In genomic region chr14:24263848-24264247, GRCh38 we compare ENCODE assay signal across 31 cellular contexts. TPM values are rescaled to one million over a fixed set of nuclear protein-coding genes. Genes with fewer than 3 reads are reported as not detected.
DNase-seq lines count a peak whose midpoint lies in the region; ATAC-seq, FAIRE-seq and TF ChIP-seq lines count a peak whose summit lies in the region.
"Had no signal": no experiment of that assay in that cellular context is flagged by ENCODE, and none has a peak within 500 bp of the region (broad histone marks: within the 10 kb centered on the region; RNA-seq: fewer than 3 reads in every experiment).

No MANE protein-coding gene starts in this region.

- H3K36me3 Mint-ChIP-seq in activated T-cell treated with anti-CD3 and anti-CD28 coated beads, Interleukin-2, amount 50 U/mL, for 4 hours (ENCODE audit: insufficient read depth): peaks cover 21% of the 10 kb centered on the region

- intact Hi-C loops in GM12878 (cut with micrococcal nuclease; ENCODE audit: unreplicated experiment) (no loop called here), ascending aorta (cut with DNase I) (no loop called here)

- SMC1A ChIA-PET in GM12878 (lab: Charles Lee; ENCODE audit: uncharacterized antibody, unreplicated experiment): interaction anchor here (2.8 kb wide), 1 partner anchor 17 kb away, joined by 14 read pairs; no protein-coding TSS in a partner anchor

- CTCF ChIA-PET in GM12878 (lab: Yijun Ruan, JAX): interaction anchor here (1.4 to 2.1 kb wide), 2 partner anchors 17 to 44 kb away, joined by 3 to 10 read pairs; partner anchors contain the start of gene CIDEB

- H3K27me3 ChIP-seq in GM12878 (replicated peaks in 1 of 2; ENCODE audit: control insufficient read depth in 2 of 2, insufficient read depth in 2 of 2, low read length in 1 of 2) (no peaks in the 10 kb centered on the region), suprapubic skin (no peaks in the 10 kb centered on the region), ascending aorta (no peaks in the 10 kb centered on the region)

- no TSS peak for BruUV-seq in GM12878 (replicated peaks; lab: Mats Ljungman, UMichigan)

- no peaks in the 10 kb centered on the region for H3K27me3 Mint-ChIP-seq in activated T-cell treated with anti-CD3 and anti-CD28 coated beads, Interleukin-2, amount 50 U/mL, for 4 hours (ENCODE audit: low read depth)
- H3K27me3 Mint-ChIP-seq: activated CD4-positive, alpha-beta T cell treated with anti-CD3 and anti-CD28 coated beads, Interleukin-2, amount 10 ng/mL, durations not matched to agents 24 days and 14 days; activated naive CD8-positive, alpha-beta T cell treated with anti-CD3 and anti-CD28 coated beads, Interleukin-2, amount 10 ng/mL, durations not matched to agents 7 days and 5 days; dendritic cell treated with granulocyte-macrophage colony-stimulating factor and Interleukin-4, amounts not matched to agents 40 ng/mL and 50 ng/mL, for 4 days; naive thymus-derived CD4-positive, alpha-beta T cell had no signal

- no peaks in the 10 kb centered on the region for H3K4me1 ChIP-seq in GM12878 (ENCODE audit: control insufficient read depth, insufficient read depth, low read length)
- H3K4me1 ChIP-seq in suprapubic skin: peaks cover 31% of the 10 kb centered on the region
- H3K4me1 ChIP-seq in ascending aorta: no peaks in the 10 kb centered on the region
- H3K4me1 ChIP-seq: left ventricle myocardium inferior, psoas muscle had no signal

- no peak overlapping the region for H3K4me3 Mint-ChIP-seq in activated T-cell treated with anti-CD3 and anti-CD28 coated beads, Interleukin-2, amount 50 U/mL, for 4 hours
- H3K4me3 Mint-ChIP-seq: activated CD4-positive, alpha-beta T cell treated with anti-CD3 and anti-CD28 coated beads, Interleukin-2, amount 10 ng/mL, durations not matched to agents 24 days and 14 days; activated naive CD8-positive, alpha-beta T cell treated with anti-CD3 and anti-CD28 coated beads, Interleukin-2, amount 10 ng/mL, durations not matched to agents 7 days and 5 days; dendritic cell treated with granulocyte-macrophage colony-stimulating factor and Interleukin-4, amounts not matched to agents 40 ng/mL and 50 ng/mL, for 4 days; endodermal cell; immature natural killer cell; naive thymus-derived CD4-positive, alpha-beta T cell had no signal

- H3K4me2 ChIP-seq in GM12878 (ENCODE audit: control insufficient read depth, insufficient read depth): no peak overlapping the region
- H3K4me2 ChIP-seq: PC-9 had no signal

- TF ChIP-seq EP300 in GM12878 (IDR thresholded peaks at IDR 0.05; ENCODE audit: borderline replicate concordance in 1 of 2, control insufficient read depth in 1 of 2, low read depth in 2 of 2, low read length in 2 of 2) (no peak), suprapubic skin (IDR thresholded peaks at IDR 0.05) (no peak)

- no peaks in the 10 kb centered on the region for H3K79me2 ChIP-seq in GM12878 (ENCODE audit: control insufficient read depth, insufficient read depth, low read length)

- no peak overlapping the region for H2AFZ ChIP-seq in GM12878 (ENCODE audit: control insufficient read depth, low read depth, low read length)
- H2AFZ ChIP-seq: GM23248, PC-9 had no signal

- no peak for TF ChIP-seq RAD21 in GM12878 (IDR thresholded peaks at IDR 0.05; ENCODE audit: insufficient read depth, low read depth, low read length)

- no peak for FAIRE-seq in GM12878 (lab: Jason Lieb, UNC)
- FAIRE-seq: astrocyte, GM12891 had no signal

- TF ChIP-seq CTCF in GM12878 (IDR thresholded peaks at IDR 0.05 in 2 of 3, conservative IDR thresholded peaks at IDR 0.05 in 1 of 3; ENCODE audit: control insufficient read depth in 2 of 3, extremely low read depth in 1 of 3, insufficient read depth in 1 of 3, low read depth in 3 of 3, low read length in 3 of 3) (no peak), suprapubic skin (IDR thresholded peaks at IDR 0.05) (no peak), ascending aorta (IDR thresholded peaks at IDR 0.05) (no peak)

- RAD21 ChIA-PET in GM12878 (lab: Charles Lee; ENCODE audit: unreplicated experiment): no interaction called here

- no peak for ATAC-seq in GM12878
- ATAC-seq in esophagus mucosa: peak; percentile 25
- ATAC-seq in activated T-cell treated with anti-CD3 and anti-CD28 coated beads, Interleukin-2, amount 50 U/mL, for 4 hours: no peak
- ATAC-seq: naive thymus-derived CD4-positive, alpha-beta T cell; psoas muscle; stimulated activated naive CD8-positive, alpha-beta T cell treated with anti-CD3 and anti-CD28 coated beads, Interleukin-15, Interleukin-2, amounts not matched to agents 100 U/mL and 50 U/mL, for 24 hours had no signal

- H3K4me3 ChIP-seq in GM12878 (no peak overlapping the region), suprapubic skin (no peak overlapping the region), ascending aorta (no peak overlapping the region)
- H3K4me3 ChIP-seq: GM23248, left ventricle myocardium inferior, PC-9, psoas muscle, thoracic aorta had no signal

- DNase-seq in GM12878 (ENCODE audit: low read depth, low spot score): no peak
- DNase-seq in suprapubic skin (ENCODE audit: low spot score in 2 of 2): no peak
- no peak for DNase-seq in NCI-H82 treated with DMSO at 0.1 percent for 48 hours (lab: John Stamatoyannopoulos, UW; ENCODE audit: unreplicated experiment)
- no peak for DNase-seq in ascending aorta (ENCODE audit: low spot score in 2 of 2)
- DNase-seq in activated T-cell treated with anti-CD3 and anti-CD28 coated beads, Interleukin-2, amount 50 U/mL, for 4 hours: no peak
- DNase-seq: activated CD4-positive, alpha-beta T cell treated with anti-CD3 and anti-CD28 coated beads, Interleukin-2, amount 10 ng/mL, durations not matched to agents 24 days and 14 days; activated gamma-delta T cell; activated naive CD8-positive, alpha-beta T cell treated with anti-CD3 and anti-CD28 coated beads, Interleukin-2, amount 10 ng/mL, durations not matched to agents 7 days and 5 days; activated T-cell treated with anti-CD3 and anti-CD28 coated beads, Interleukin-2, amount 50 U/mL, for 1 hour; central memory CD4-positive, alpha-beta T cell; endodermal cell; GM23248; hypothalamus; immature natural killer cell; left ventricle myocardium inferior; midbrain; naive thymus-derived CD4-positive, alpha-beta T cell; NCI-H1694 treated with DMSO at 0.1 percent for 48 hours; NCI-H510A treated with DMSO at 0.1 percent for 48 hours; NK-92 treated with Interleukin-12 subunit alpha and Interleukin-12 subunit beta, amount 100 ng/mL, for 24 hours; occipital lobe; psoas muscle; SHP77; stimulated activated naive CD8-positive, alpha-beta T cell treated with anti-CD3 and anti-CD28 coated beads, Interleukin-15, Interleukin-2, amounts not matched to agents 100 U/mL and 50 U/mL, for 24 hours had no signal

- WGBS in GM12878 (ENCODE audit: insufficient coverage, insufficient replicate concordance, low lambda C conversion rate, missing lambda C conversion rate): 67% methylated on average over 6 of the region's 6 CpGs
- 60% methylated on average over 6 of the region's 6 CpGs for WGBS in suprapubic skin

- 0 out of 2 replicates have a peak, but pooled peaks have one; percentile 1 for TF ChIP-seq POLR2A in GM12878 (IDR thresholded peaks at IDR 0.05; ENCODE audit: low read depth, low read length)
- TF ChIP-seq POLR2A in suprapubic skin (IDR thresholded peaks at IDR 0.05): no peak

- H3K9me3 Mint-ChIP-seq in activated T-cell treated with anti-CD3 and anti-CD28 coated beads, Interleukin-2, amount 50 U/mL, for 4 hours: no peaks in the 10 kb centered on the region
- H3K9me3 Mint-ChIP-seq: activated CD4-positive, alpha-beta T cell treated with anti-CD3 and anti-CD28 coated beads, Interleukin-2, amount 10 ng/mL, durations not matched to agents 24 days and 14 days; activated naive CD8-positive, alpha-beta T cell treated with anti-CD3 and anti-CD28 coated beads, Interleukin-2, amount 10 ng/mL, durations not matched to agents 7 days and 5 days; dendritic cell treated with granulocyte-macrophage colony-stimulating factor and Interleukin-4, amounts not matched to agents 40 ng/mL and 50 ng/mL, for 4 days; endodermal cell; immature natural killer cell; naive thymus-derived CD4-positive, alpha-beta T cell had no signal

- H3K27ac ChIP-seq in GM12878 (ENCODE audit: control insufficient read depth, insufficient read depth) (no peak overlapping the region), suprapubic skin (peak overlapping the region; percentile 43), ascending aorta (no peak overlapping the region)
- H3K27ac ChIP-seq: GM23248, left ventricle myocardium inferior, PC-9, psoas muscle, thoracic aorta, VCaP had no signal

- in situ Hi-C loops in GM12878 (cut with MboI): no loop called here

- no peak overlapping the region for H3K9ac ChIP-seq in GM12878 (ENCODE audit: control insufficient read depth, insufficient read depth, low read length)
- H3K9ac ChIP-seq: GM23248 had no signal

- peaks cover 3 to 11% of the 10 kb centered on the region in 2 experiments; a peak in 3 of 4 replicates for H3K36me3 ChIP-seq in GM12878 (ENCODE audit: control insufficient read depth in 2 of 2, insufficient read depth in 2 of 2, low read length in 1 of 2)
- peaks cover 38% of the 10 kb centered on the region for H3K36me3 ChIP-seq in suprapubic skin
- H3K36me3 ChIP-seq in ascending aorta: peaks cover 4 to 17% of the 10 kb centered on the region in 2 donors

- no peaks in the 10 kb centered on the region for H4K20me1 ChIP-seq in GM12878 (ENCODE audit: control insufficient read depth, insufficient read depth)

- H3K9me3 ChIP-seq in GM12878 (replicated peaks; ENCODE audit: control insufficient read depth, insufficient read depth, low read length) (no peaks in the 10 kb centered on the region), suprapubic skin (no peaks in the 10 kb centered on the region), ascending aorta (no peaks in the 10 kb centered on the region)
- H3K9me3 ChIP-seq: left ventricle myocardium inferior, psoas muscle, thoracic aorta had no signal

- POLR2A ChIA-PET in GM12878 (lab: Charles Lee): interaction anchor here (0.9 kb wide), 1 partner anchor 22 kb away, joined by 3 read pairs; the partner anchor contains the start of gene TINF2

- H3K4me1 Mint-ChIP-seq in activated T-cell treated with anti-CD3 and anti-CD28 coated beads, Interleukin-2, amount 50 U/mL, for 4 hours (ENCODE audit: low read depth): no peaks in the 10 kb centered on the region
- H3K4me1 Mint-ChIP-seq: endodermal cell had no signal

RNA-seq across cellular contexts. Expression of gene TGM1, which starts 0.9 kb away (rescaled TPM):
- total RNA-seq in GM12878 (2013; cell fraction: nucleolus; rRNA removed): 9.3 and 14.5 TPM in 2 replicates
- total RNA-seq in GM12878 (2014; rRNA removed) (3.5 and 4.8 TPM in 2 replicates), GM12878 (2014; rRNA removed; fragmentation: Illumina TruSeq; extraction: Trizol) (1.6 and 1.7 TPM in 2 replicates), GM12878 (2021) (4.6 and 5.9 TPM in 2 replicates), esophagus mucosa (1,652 TPM), suprapubic skin (100 to 1,000 TPM; 127 to 144 (median 130) TPM), ascending aorta (1.7 TPM)
- 0.51 TPM for polyA plus RNA-seq in GM12878 (2011; ENCODE audit: low read depth)
- polyA plus RNA-seq in GM12878 (2011; rRNA removed) (1.3 and 1.9 TPM in 2 replicates), GM12878 (2014; fragmentation: Illumina TruSeq; extraction: Trizol) (0.79 and 3.9 TPM in 2 replicates), GM12878 (2014; fragmentation: Nextera tagmentation; extraction: Ambion mirVana) (under 1 TPM; 0.05 to 0.18 TPM), GM12878 (2014; rRNA removed) (4.4 and 6.0 TPM in 2 replicates), GM12878 (2016; fragmentation: Nextera tagmentation; extraction: Ambion mirVana) (1 to 10 TPM in 1 of 2 experiments, under 1 TPM in 1; 0.63 to 1.3 TPM)
- polyA plus RNA-seq in GM12878 (2011; cell fraction: cytosol; rRNA removed): 2.4 and 2.9 TPM in 2 replicates
- 32.9 and 37.2 TPM in 2 replicates for polyA plus RNA-seq in GM12878 (2011; cell fraction: nucleus; rRNA removed)
- polyA plus RNA-seq in GM12878 (2012): 1.3 and 2.1 TPM in 2 replicates
- 1.0 and 6.7 TPM in 2 replicates for polyA minus RNA-seq in GM12878 (2011; rRNA and poly(A)+ RNA removed)
- polyA minus RNA-seq in GM12878 (2011; cell fraction: cytosol; rRNA and poly(A)+ RNA removed): 4.1 TPM in 1 of 2 replicates, not detected in the other
- polyA minus RNA-seq in GM12878 (2011; cell fraction: nucleus; rRNA and poly(A)+ RNA removed): 6.8 and 14.7 TPM in 2 replicates
- 1 to 10 TPM; 2.6 to 8.1 (median 2.6) TPM for total RNA-seq in activated T-cell treated with anti-CD3 and anti-CD28 coated beads, Interleukin-2, amount 50 U/mL, for 4 hours
- polyA plus RNA-seq: naive thymus-derived CD4-positive, alpha-beta T cell had no signal

RNA-seq across cellular contexts. Expression of gene RABGGTA, which starts 7.5 kb away (rescaled TPM):
- 79.2 and 89.2 TPM in 2 replicates for total RNA-seq in GM12878 (2013; cell fraction: nucleolus; rRNA removed)
- total RNA-seq in GM12878 (2014; rRNA removed) (54.1 and 55.7 TPM in 2 replicates), GM12878 (2014; rRNA removed; fragmentation: Illumina TruSeq; extraction: Trizol) (19.1 and 20.2 TPM in 2 replicates), GM12878 (2021) (54.4 and 59.1 TPM in 2 replicates), esophagus mucosa (91.5 TPM), suprapubic skin (10 to 100 TPM; 50.4 to 65.9 (median 53.1) TPM), ascending aorta (54.9 TPM)
- polyA plus RNA-seq in GM12878 (2011; ENCODE audit: low read depth): 47.3 TPM
- polyA plus RNA-seq in GM12878 (2011; rRNA removed) (15.8 and 37.5 TPM in 2 replicates), GM12878 (2014; fragmentation: Illumina TruSeq; extraction: Trizol) (18.4 and 35.6 TPM in 2 replicates), GM12878 (2014; fragmentation: Nextera tagmentation; extraction: Ambion mirVana) (10 to 100 TPM; 38.2 to 38.6 TPM), GM12878 (2014; rRNA removed) (55.1 and 59.8 TPM in 2 replicates), GM12878 (2016; fragmentation: Nextera tagmentation; extraction: Ambion mirVana) (10 to 100 TPM; 69.5 to 75.6 TPM)
- polyA plus RNA-seq in GM12878 (2011; cell fraction: cytosol; rRNA removed): 61.6 and 68.3 TPM in 2 replicates
- polyA plus RNA-seq in GM12878 (2011; cell fraction: nucleus; rRNA removed): 400 and 440 TPM in 2 replicates
- polyA plus RNA-seq in GM12878 (2012): 43.8 and 44.9 TPM in 2 replicates
- 62.7 and 113 TPM in 2 replicates for polyA minus RNA-seq in GM12878 (2011; rRNA and poly(A)+ RNA removed)
- 22.2 and 29.2 TPM in 2 replicates for polyA minus RNA-seq in GM12878 (2011; cell fraction: cytosol; rRNA and poly(A)+ RNA removed)
- 119 and 166 TPM in 2 replicates for polyA minus RNA-seq in GM12878 (2011; cell fraction: nucleus; rRNA and poly(A)+ RNA removed)
- total RNA-seq in activated T-cell treated with anti-CD3 and anti-CD28 coated beads, Interleukin-2, amount 50 U/mL, for 4 hours: 10 to 100 TPM; 52.2 to 58.8 (median 53.4) TPM

RNA-seq across cellular contexts. Expression of gene TINF2, which starts 21.4 kb away (rescaled TPM):
- total RNA-seq in GM12878 (2013; cell fraction: nucleolus; rRNA removed): 41.1 and 41.5 TPM in 2 replicates
- 50.9 and 52.5 TPM in 2 replicates for total RNA-seq in GM12878 (2014; rRNA removed)
- total RNA-seq in GM12878 (2014; rRNA removed; fragmentation: Illumina TruSeq; extraction: Trizol): 56.5 and 57.9 TPM in 2 replicates
- total RNA-seq in GM12878 (2021): 66.6 and 69.5 TPM in 2 replicates
- polyA plus RNA-seq in GM12878 (2011; ENCODE audit: low read depth): 29.7 TPM
- polyA plus RNA-seq in GM12878 (2011; rRNA removed): 47.5 and 55.8 TPM in 2 replicates
- 39.2 and 41.2 TPM in 2 replicates for polyA plus RNA-seq in GM12878 (2011; cell fraction: cytosol; rRNA removed)
- 62.9 and 84.5 TPM in 2 replicates for polyA plus RNA-seq in GM12878 (2011; cell fraction: nucleus; rRNA removed)
- 35.4 and 42.9 TPM in 2 replicates for polyA plus RNA-seq in GM12878 (2012)
- polyA plus RNA-seq in GM12878 (2014; fragmentation: Illumina TruSeq; extraction: Trizol): 71.1 and 71.8 TPM in 2 replicates
- polyA plus RNA-seq in GM12878 (2014; fragmentation: Nextera tagmentation; extraction: Ambion mirVana): 10 to 100 TPM; 27.8 to 58.8 TPM
- polyA plus RNA-seq in GM12878 (2014; rRNA removed): 46.8 and 48.9 TPM in 2 replicates
- polyA plus RNA-seq in GM12878 (2016; fragmentation: Nextera tagmentation; extraction: Ambion mirVana): 10 to 100 TPM; 77.2 to 77.8 TPM
- polyA minus RNA-seq in GM12878 (2011; rRNA and poly(A)+ RNA removed): 29.3 and 32.5 TPM in 2 replicates
- polyA minus RNA-seq in GM12878 (2011; cell fraction: cytosol; rRNA and poly(A)+ RNA removed): 11.6 and 12.6 TPM in 2 replicates
- polyA minus RNA-seq in GM12878 (2011; cell fraction: nucleus; rRNA and poly(A)+ RNA removed): 29.9 and 52.8 TPM in 2 replicates
- total RNA-seq in esophagus mucosa: 97.0 TPM
- 10 to 100 TPM; 43.0 to 61.0 (median 54.3) TPM for total RNA-seq in suprapubic skin
- total RNA-seq in ascending aorta: 70.0 TPM
- total RNA-seq in activated T-cell treated with anti-CD3 and anti-CD28 coated beads, Interleukin-2, amount 50 U/mL, for 4 hours: 100 to 1,000 TPM in 2 of 3 donors, 10 to 100 TPM in 1; 87.2 to 110 (median 103) TPM

RNA-seq across cellular contexts. Expression of gene GMPR2, which starts 31.1 kb away (rescaled TPM):
- 36.5 and 40.3 TPM in 2 replicates for total RNA-seq in GM12878 (2013; cell fraction: nucleolus; rRNA removed)
- total RNA-seq in GM12878 (2014; rRNA removed) (61.9 and 62.4 TPM in 2 replicates), GM12878 (2014; rRNA removed; fragmentation: Illumina TruSeq; extraction: Trizol) (58.6 and 61.0 TPM in 2 replicates), GM12878 (2021) (54.7 and 59.8 TPM in 2 replicates), esophagus mucosa (38.9 TPM), suprapubic skin (10 to 100 TPM; 25.4 to 49.7 (median 47.8) TPM), ascending aorta (37.5 TPM)
- polyA plus RNA-seq in GM12878 (2011; ENCODE audit: low read depth): 62.4 TPM
- polyA plus RNA-seq in GM12878 (2011; rRNA removed) (57.3 and 80.3 TPM in 2 replicates), GM12878 (2014; fragmentation: Illumina TruSeq; extraction: Trizol) (65.9 and 97.8 TPM in 2 replicates), GM12878 (2014; fragmentation: Nextera tagmentation; extraction: Ambion mirVana) (10 to 100 TPM; 67.0 to 67.9 TPM), GM12878 (2014; rRNA removed) (40.1 and 55.1 TPM in 2 replicates), GM12878 (2016; fragmentation: Nextera tagmentation; extraction: Ambion mirVana) (10 to 100 TPM; 56.0 to 59.6 TPM)
- 62.4 and 62.5 TPM in 2 replicates for polyA plus RNA-seq in GM12878 (2011; cell fraction: cytosol; rRNA removed)
- 112 and 164 TPM in 2 replicates for polyA plus RNA-seq in GM12878 (2011; cell fraction: nucleus; rRNA removed)
- 66.1 and 80.1 TPM in 2 replicates for polyA plus RNA-seq in GM12878 (2012)
- 45.3 and 52.4 TPM in 2 replicates for polyA minus RNA-seq in GM12878 (2011; rRNA and poly(A)+ RNA removed)
- polyA minus RNA-seq in GM12878 (2011; cell fraction: cytosol; rRNA and poly(A)+ RNA removed): 9.2 and 14.6 TPM in 2 replicates
- polyA minus RNA-seq in GM12878 (2011; cell fraction: nucleus; rRNA and poly(A)+ RNA removed): 46.7 and 54.3 TPM in 2 replicates
- 10 to 100 TPM; 29.6 to 30.8 (median 29.7) TPM for total RNA-seq in activated T-cell treated with anti-CD3 and anti-CD28 coated beads, Interleukin-2, amount 50 U/mL, for 4 hours

RNA-seq across cellular contexts. Expression of gene NEDD8, which starts 31.7 kb away (rescaled TPM):
- total RNA-seq in GM12878 (2013; cell fraction: nucleolus; rRNA removed): 43.8 and 44.2 TPM in 2 replicates
- 172 and 220 TPM in 2 replicates for total RNA-seq in GM12878 (2014; rRNA removed)
- total RNA-seq in GM12878 (2014; rRNA removed; fragmentation: Illumina TruSeq; extraction: Trizol): 279 and 289 TPM in 2 replicates
- 163 and 164 TPM in 2 replicates for total RNA-seq in GM12878 (2021)
- polyA plus RNA-seq in GM12878 (2011; ENCODE audit: low read depth): 316 TPM
- 237 and 279 TPM in 2 replicates for polyA plus RNA-seq in GM12878 (2011; rRNA removed)
- polyA plus RNA-seq in GM12878 (2011; cell fraction: cytosol; rRNA removed): 195 and 203 TPM in 2 replicates
- 94.1 and 130 TPM in 2 replicates for polyA plus RNA-seq in GM12878 (2011; cell fraction: nucleus; rRNA removed)
- polyA plus RNA-seq in GM12878 (2012): 204 and 228 TPM in 2 replicates
- 298 and 308 TPM in 2 replicates for polyA plus RNA-seq in GM12878 (2014; fragmentation: Illumina TruSeq; extraction: Trizol)
- 100 to 1,000 TPM; 838 to 991 TPM for polyA plus RNA-seq in GM12878 (2014; fragmentation: Nextera tagmentation; extraction: Ambion mirVana)
- polyA plus RNA-seq in GM12878 (2014; rRNA removed): 265 and 301 TPM in 2 replicates
- 100 to 1,000 TPM; 307 to 335 TPM for polyA plus RNA-seq in GM12878 (2016; fragmentation: Nextera tagmentation; extraction: Ambion mirVana)
- 66.7 and 78.1 TPM in 2 replicates for polyA minus RNA-seq in GM12878 (2011; rRNA and poly(A)+ RNA removed)
- polyA minus RNA-seq in GM12878 (2011; cell fraction: cytosol; rRNA and poly(A)+ RNA removed): 19.9 and 33.5 TPM in 2 replicates
- 20.9 and 30.9 TPM in 2 replicates for polyA minus RNA-seq in GM12878 (2011; cell fraction: nucleus; rRNA and poly(A)+ RNA removed)
- total RNA-seq in esophagus mucosa: 131 TPM
- total RNA-seq in suprapubic skin: 100 to 1,000 TPM in 3 of 4 donors, 10 to 100 TPM in 1; 54.7 to 137 (median 104) TPM
- total RNA-seq in ascending aorta: 72.8 TPM
- total RNA-seq in activated T-cell treated with anti-CD3 and anti-CD28 coated beads, Interleukin-2, amount 50 U/mL, for 4 hours: 100 to 1,000 TPM; 197 to 217 (median 205) TPM

Comparison
In these comparisons a context has a peak if more than half of its experiments do, and no peak if none do; other contexts are left out.
1. RNA of gene TGM1, which starts 0.9 kb away (total RNA-seq): 1,652 TPM in esophagus mucosa (single experiment) and 127 to 144 TPM in suprapubic skin; 1.6 to 14.5 TPM in GM12878, 2.6 to 8.1 TPM in activated T-cell treated with anti-CD3 and anti-CD28 coated beads, Interleukin-2, amount 50 U/mL, for 4 hours and 1.7 TPM in ascending aorta (single experiment); every median in the first group is over 4 times any median in the second.